2 cellular contexts compared by ENCODE assay signal in the genomic region with DNA sequence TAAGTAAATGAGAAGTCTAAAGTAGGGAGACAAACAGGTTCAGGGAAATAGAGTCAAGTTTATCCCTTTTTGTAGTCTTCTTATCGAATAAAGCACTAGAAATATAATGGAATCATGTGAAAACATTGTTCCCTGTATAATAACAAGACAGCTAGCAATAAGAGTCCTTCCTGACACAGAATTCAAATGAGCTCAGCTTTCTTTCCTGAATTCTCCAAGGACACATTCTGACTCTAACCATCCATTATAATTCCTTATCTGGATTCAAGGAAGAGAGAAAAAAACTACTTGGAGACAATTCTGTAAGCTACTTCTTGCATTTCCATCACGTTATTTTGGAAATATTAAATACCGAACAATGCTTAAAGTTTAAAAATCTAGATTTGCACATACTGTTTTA.
TF ChIP-seq lines count a peak whose summit lies in the region.

No MANE protein-coding gene starts in this region.

TF ChIP-seq in neural cell, 6 proteins besides CTCF, POLR2A, EP300 and RAD21 (continued from another document):
- TF ChIP-seq, protein P1, sequence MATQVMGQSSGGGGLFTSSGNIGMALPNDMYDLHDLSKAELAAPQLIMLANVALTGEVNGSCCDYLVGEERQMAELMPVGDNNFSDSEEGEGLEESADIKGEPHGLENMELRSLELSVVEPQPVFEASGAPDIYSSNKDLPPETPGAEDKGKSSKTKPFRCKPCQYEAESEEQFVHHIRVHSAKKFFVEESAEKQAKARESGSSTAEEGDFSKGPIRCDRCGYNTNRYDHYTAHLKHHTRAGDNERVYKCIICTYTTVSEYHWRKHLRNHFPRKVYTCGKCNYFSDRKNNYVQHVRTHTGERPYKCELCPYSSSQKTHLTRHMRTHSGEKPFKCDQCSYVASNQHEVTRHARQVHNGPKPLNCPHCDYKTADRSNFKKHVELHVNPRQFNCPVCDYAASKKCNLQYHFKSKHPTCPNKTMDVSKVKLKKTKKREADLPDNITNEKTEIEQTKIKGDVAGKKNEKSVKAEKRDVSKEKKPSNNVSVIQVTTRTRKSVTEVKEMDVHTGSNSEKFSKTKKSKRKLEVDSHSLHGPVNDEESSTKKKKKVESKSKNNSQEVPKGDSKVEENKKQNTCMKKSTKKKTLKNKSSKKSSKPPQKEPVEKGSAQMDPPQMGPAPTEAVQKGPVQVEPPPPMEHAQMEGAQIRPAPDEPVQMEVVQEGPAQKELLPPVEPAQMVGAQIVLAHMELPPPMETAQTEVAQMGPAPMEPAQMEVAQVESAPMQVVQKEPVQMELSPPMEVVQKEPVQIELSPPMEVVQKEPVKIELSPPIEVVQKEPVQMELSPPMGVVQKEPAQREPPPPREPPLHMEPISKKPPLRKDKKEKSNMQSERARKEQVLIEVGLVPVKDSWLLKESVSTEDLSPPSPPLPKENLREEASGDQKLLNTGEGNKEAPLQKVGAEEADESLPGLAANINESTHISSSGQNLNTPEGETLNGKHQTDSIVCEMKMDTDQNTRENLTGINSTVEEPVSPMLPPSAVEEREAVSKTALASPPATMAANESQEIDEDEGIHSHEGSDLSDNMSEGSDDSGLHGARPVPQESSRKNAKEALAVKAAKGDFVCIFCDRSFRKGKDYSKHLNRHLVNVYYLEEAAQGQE (IDR thresholded peaks at IDR 0.05; ENCODE audit: borderline replicate concordance), result peak; percentile 98

TF ChIP-seq in GM23338, 12 proteins besides CTCF, POLR2A, EP300 and RAD21 (continued from another document):
- TF ChIP-seq, protein P2, sequence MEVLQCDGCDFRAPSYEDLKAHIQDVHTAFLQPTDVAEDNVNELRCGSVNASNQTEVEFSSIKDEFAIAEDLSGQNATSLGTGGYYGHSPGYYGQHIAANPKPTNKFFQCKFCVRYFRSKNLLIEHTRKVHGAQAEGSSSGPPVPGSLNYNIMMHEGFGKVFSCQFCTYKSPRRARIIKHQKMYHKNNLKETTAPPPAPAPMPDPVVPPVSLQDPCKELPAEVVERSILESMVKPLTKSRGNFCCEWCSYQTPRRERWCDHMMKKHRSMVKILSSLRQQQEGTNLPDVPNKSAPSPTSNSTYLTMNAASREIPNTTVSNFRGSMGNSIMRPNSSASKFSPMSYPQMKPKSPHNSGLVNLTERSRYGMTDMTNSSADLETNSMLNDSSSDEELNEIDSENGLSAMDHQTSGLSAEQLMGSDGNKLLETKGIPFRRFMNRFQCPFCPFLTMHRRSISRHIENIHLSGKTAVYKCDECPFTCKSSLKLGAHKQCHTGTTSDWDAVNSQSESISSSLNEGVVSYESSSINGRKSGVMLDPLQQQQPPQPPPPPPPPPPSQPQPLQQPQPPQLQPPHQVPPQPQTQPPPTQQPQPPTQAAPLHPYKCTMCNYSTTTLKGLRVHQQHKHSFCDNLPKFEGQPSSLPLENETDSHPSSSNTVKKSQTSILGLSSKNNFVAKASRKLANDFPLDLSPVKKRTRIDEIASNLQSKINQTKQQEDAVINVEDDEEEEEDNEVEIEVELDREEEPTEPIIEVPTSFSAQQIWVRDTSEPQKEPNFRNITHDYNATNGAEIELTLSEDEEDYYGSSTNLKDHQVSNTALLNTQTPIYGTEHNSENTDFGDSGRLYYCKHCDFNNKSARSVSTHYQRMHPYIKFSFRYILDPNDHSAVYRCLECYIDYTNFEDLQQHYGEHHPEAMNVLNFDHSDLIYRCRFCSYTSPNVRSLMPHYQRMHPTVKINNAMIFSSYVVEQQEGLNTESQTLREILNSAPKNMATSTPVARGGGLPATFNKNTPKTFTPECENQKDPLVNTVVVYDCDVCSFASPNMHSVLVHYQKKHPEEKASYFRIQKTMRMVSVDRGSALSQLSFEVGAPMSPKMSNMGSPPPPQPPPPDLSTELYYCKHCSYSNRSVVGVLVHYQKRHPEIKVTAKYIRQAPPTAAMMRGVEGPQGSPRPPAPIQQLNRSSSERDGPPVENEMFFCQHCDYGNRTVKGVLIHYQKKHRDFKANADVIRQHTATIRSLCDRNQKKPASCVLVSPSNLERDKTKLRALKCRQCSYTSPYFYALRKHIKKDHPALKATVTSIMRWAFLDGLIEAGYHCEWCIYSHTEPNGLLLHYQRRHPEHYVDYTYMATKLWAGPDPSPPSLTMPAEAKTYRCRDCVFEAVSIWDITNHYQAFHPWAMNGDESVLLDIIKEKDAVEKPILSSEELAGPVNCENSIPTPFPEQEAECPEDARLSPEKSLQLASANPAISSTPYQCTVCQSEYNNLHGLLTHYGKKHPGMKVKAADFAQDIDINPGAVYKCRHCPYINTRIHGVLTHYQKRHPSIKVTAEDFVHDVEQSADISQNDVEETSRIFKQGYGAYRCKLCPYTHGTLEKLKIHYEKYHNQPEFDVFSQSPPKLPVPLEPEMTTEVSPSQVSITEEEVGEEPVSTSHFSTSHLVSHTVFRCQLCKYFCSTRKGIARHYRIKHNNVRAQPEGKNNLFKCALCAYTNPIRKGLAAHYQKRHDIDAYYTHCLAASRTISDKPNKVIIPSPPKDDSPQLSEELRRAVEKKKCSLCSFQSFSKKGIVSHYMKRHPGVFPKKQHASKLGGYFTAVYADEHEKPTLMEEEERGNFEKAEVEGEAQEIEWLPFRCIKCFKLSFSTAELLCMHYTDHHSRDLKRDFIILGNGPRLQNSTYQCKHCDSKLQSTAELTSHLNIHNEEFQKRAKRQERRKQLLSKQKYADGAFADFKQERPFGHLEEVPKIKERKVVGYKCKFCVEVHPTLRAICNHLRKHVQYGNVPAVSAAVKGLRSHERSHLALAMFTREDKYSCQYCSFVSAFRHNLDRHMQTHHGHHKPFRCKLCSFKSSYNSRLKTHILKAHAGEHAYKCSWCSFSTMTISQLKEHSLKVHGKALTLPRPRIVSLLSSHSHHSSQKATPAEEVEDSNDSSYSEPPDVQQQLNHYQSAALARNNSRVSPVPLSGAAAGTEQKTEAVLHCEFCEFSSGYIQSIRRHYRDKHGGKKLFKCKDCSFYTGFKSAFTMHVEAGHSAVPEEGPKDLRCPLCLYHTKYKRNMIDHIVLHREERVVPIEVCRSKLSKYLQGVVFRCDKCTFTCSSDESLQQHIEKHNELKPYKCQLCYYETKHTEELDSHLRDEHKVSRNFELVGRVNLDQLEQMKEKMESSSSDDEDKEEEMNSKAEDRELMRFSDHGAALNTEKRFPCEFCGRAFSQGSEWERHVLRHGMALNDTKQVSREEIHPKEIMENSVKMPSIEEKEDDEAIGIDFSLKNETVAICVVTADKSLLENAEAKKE (CRISPR knock-in tag; IDR thresholded peaks at IDR 0.05), result no peak
- TF ChIP-seq ZNF114 (CRISPR knock-in tag; IDR thresholded peaks at IDR 0.05), result no peak
- TF ChIP-seq, protein P1 (IDR thresholded peaks at IDR 0.05; ENCODE audit: unreplicated experiment), result no peak
- no peak for TF ChIP-seq EZH2 (IDR thresholded peaks at IDR 0.05; ENCODE audit: low read depth, unreplicated experiment)
- TF ChIP-seq ETS1 (IDR thresholded peaks at IDR 0.05), result no peak
- no peak for TF ChIP-seq STAT1 (IDR thresholded peaks at IDR 0.05; ENCODE audit: unreplicated experiment)
- TF ChIP-seq JUNB (IDR thresholded peaks at IDR 0.05; ENCODE audit: unreplicated experiment), result no peak
- no peak for TF ChIP-seq EZH2phosphoT487 (IDR thresholded peaks at IDR 0.05; ENCODE audit: unreplicated experiment)
